ENCODE assay signal across 8 cellular contexts in the genomic region with DNA sequence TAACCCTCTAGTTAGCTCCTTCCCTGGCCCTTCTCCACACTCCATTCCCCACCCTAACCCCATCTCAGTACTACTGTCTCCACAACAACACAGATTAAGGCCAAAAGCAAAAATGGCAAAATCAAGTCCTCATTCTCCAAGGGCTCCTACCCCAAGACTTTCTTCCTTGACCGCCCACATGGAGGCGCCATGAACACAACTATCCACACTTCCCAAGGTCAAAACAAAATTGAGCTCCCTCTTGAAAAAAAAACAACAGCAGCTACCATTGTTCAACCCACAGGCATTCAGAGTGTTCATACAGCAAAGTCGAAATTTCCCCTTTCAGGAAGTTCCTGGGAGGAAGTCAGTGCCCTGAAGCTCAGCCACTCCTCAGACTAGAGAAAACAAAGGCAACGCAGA. TPM values are rescaled to one million over a fixed set of nuclear protein-coding genes. Genes with fewer than 3 reads are reported as not detected.
A peak's percentile ranks its signal among the peaks of the same experiment; 100 is the strongest.
DNase-seq lines count a peak whose midpoint lies in the region; ATAC-seq, FAIRE-seq and TF ChIP-seq lines count a peak whose summit lies in the region.

No MANE protein-coding gene starts in this region.

- no peaks in the 10 kb centered on the region for H3K9me3 Mint-ChIP-seq in activated naive CD8-positive, alpha-beta T cell treated with anti-CD3 and anti-CD28 coated beads for 36 hours

- H3K9me3 ChIP-seq in A549, result no peaks in the 10 kb centered on the region

- ATAC-seq in A549 (peak in 1 of 2 experiments; percentile 77; a peak in 4 of 6 replicates), GM18867 (IDR thresholded peaks at IDR 0.05; ENCODE audit: unreplicated experiment) (no peak), GM19395 (IDR thresholded peaks at IDR 0.05; ENCODE audit: unreplicated experiment) (no peak)

- WGBS in A549 (ENCODE audit: missing lambda C conversion rate), result 47% methylated on average over 4 of the region's 4 CpGs

- 0 out of 6 replicates have a peak overlapping the region, but pooled peaks of 1 of the 2 experiments have one; percentile 14 for H3K27ac ChIP-seq in A549

- peak overlapping the region; percentile 2 for H3K4me3 Mint-ChIP-seq in activated naive CD8-positive, alpha-beta T cell treated with anti-CD3 and anti-CD28 coated beads for 36 hours

- H3K27me3 Mint-ChIP-seq in activated naive CD8-positive, alpha-beta T cell treated with anti-CD3 and anti-CD28 coated beads for 36 hours, result no peaks in the 10 kb centered on the region

- peak overlapping the region; percentile 95 for H3K27ac Mint-ChIP-seq in activated naive CD8-positive, alpha-beta T cell treated with anti-CD3 and anti-CD28 coated beads for 36 hours

- 0 out of 3 replicates have a peak overlapping the region, but pooled peaks have one; percentile 9 for H3K4me2 ChIP-seq in A549

- intact Hi-C loops in head of caudate nucleus (cut with DNase I) (loop anchor here (2.0 to 10.0 kb wide), 2 partner anchors 58 to 238 kb away; no protein-coding TSS in a partner anchor), posterior cingulate gyrus (cut with DNase I) (loop anchor here (2.0 to 10.0 kb wide), 3 partner anchors 54 to 145 kb away; a partner anchor contains a TSS)

- peaks cover 47% of the 10 kb centered on the region for H3K4me1 ChIP-seq in A549

- CTCF ChIA-PET in A549 (lab: Yijun Ruan, JAX), result interaction anchor here (0.6 to 6.9 kb wide), 21 partner anchors 8 to 145 kb away, joined by 3 to 57 read pairs (median 4); no protein-coding TSS in a partner anchor

- TF ChIP-seq RAD21 in A549 (conservative IDR thresholded peaks at IDR 0.05 in 1 of 2, IDR thresholded peaks at IDR 0.05 in 1 of 2), result peak; percentile 66 to 68

- H3K4me3 ChIP-seq in A549, result no peak overlapping the region
- no peak overlapping the region for H3K4me3 ChIP-seq in GM12875 (ENCODE audit: low read depth, low read length)

- no peak for TF ChIP-seq POLR2A in A549 (IDR thresholded peaks at IDR 0.05; ENCODE audit: low read length)

- DNase-seq in A549 (ENCODE audit: low read depth in 1 of 2, low spot score in 1 of 2) (peak; percentile 16 to 71), RCC 7860 (ENCODE audit: low spot score) (peak; percentile 35), head of caudate nucleus (peak in 41 of 42 donors; percentile 33 to 89 (median 71)), posterior cingulate gyrus (peak in 9 of 10 donors; percentile 27 to 93 (median 61))
- DNase-seq in activated naive CD8-positive, alpha-beta T cell treated with anti-CD3 and anti-CD28 coated beads for 36 hours, result peak; percentile 36

- peaks cover 5% of the 10 kb centered on the region for H3K36me3 Mint-ChIP-seq in activated naive CD8-positive, alpha-beta T cell treated with anti-CD3 and anti-CD28 coated beads for 36 hours

- POLR2A ChIA-PET in A549 (lab: Yijun Ruan, JAX), result interaction anchor here (1.1 kb wide), 1 partner anchor 55 kb away, joined by 9 read pairs; no protein-coding TSS in a partner anchor

- no peak for FAIRE-seq in A549 (lab: Jason Lieb, UNC)
- no peak for FAIRE-seq in RCC 7860 (lab: Jason Lieb, UNC)

- TF ChIP-seq CTCF in A549 (IDR thresholded peaks at IDR 0.05) (peak; percentile 57), GM12875 (IDR thresholded peaks at IDR 0.05; ENCODE audit: borderline replicate concordance, insufficient read depth, low read depth, low read length) (0 out of 2 replicates have a peak, but pooled peaks have one; percentile 28)

- H3K4me1 Mint-ChIP-seq in activated naive CD8-positive, alpha-beta T cell treated with anti-CD3 and anti-CD28 coated beads for 36 hours, result peaks cover 53% of the 10 kb centered on the region

- no peak for TF ChIP-seq EP300 in A549 (IDR thresholded peaks at IDR 0.05)

TF ChIP-seq in A549, 52 proteins besides CTCF, POLR2A, EP300 and RAD21:
- TF ChIP-seq NR3C1 (IDR thresholded peaks at IDR 0.05), result no peak
- TF ChIP-seq, protein P1, sequence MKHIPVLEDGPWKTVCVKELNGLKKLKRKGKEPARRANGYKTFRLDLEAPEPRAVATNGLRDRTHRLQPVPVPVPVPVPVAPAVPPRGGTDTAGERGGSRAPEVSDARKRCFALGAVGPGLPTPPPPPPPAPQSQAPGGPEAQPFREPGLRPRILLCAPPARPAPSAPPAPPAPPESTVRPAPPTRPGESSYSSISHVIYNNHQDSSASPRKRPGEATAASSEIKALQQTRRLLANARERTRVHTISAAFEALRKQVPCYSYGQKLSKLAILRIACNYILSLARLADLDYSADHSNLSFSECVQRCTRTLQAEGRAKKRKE (CRISPR knock-in tag; IDR thresholded peaks at IDR 0.05; ENCODE audit: low read depth), result no peak
- peak; percentile 62 for TF ChIP-seq SMC3 (IDR thresholded peaks at IDR 0.05)
- TF ChIP-seq POLR2AphosphoS2 (conservative IDR thresholded peaks at IDR 0.05; ENCODE audit: low read length), result no peak
- no peak for TF ChIP-seq FOXS1 (CRISPR knock-in tag; IDR thresholded peaks at IDR 0.05)
- TF ChIP-seq HOXB13 (CRISPR knock-in tag; IDR thresholded peaks at IDR 0.05; ENCODE audit: low read depth), result no peak
- TF ChIP-seq, protein P2, sequence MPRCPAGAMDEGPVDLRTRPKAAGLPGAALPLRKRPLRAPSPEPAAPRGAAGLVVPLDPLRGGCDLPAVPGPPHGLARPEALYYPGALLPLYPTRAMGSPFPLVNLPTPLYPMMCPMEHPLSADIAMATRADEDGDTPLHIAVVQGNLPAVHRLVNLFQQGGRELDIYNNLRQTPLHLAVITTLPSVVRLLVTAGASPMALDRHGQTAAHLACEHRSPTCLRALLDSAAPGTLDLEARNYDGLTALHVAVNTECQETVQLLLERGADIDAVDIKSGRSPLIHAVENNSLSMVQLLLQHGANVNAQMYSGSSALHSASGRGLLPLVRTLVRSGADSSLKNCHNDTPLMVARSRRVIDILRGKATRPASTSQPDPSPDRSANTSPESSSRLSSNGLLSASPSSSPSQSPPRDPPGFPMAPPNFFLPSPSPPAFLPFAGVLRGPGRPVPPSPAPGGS (IDR thresholded peaks at IDR 0.05), result no peak
- TF ChIP-seq ZC3H11A (IDR thresholded peaks at IDR 0.05), result no peak
- no peak for TF ChIP-seq HEYL (CRISPR knock-in tag; IDR thresholded peaks at IDR 0.05)
- TF ChIP-seq JUNB (IDR thresholded peaks at IDR 0.05), result no peak
- TF ChIP-seq EHMT2 (IDR thresholded peaks at IDR 0.05; ENCODE audit: low read depth), result no peak
- TF ChIP-seq RFX5 (IDR thresholded peaks at IDR 0.05), result no peak
- no peak for TF ChIP-seq ZSCAN20 (CRISPR knock-in tag; IDR thresholded peaks at IDR 0.05)
- peak; percentile 64; the same call in 1 of the 2 replicates for TF ChIP-seq ESRRA (IDR thresholded peaks at IDR 0.05; ENCODE audit: borderline replicate concordance, low read length)
TF ChIP-seq in A549: peak in this region for 2.

RNA-seq across cellular contexts. Expression of a gene that starts 54.4 kb away (rescaled TPM):
- polyA plus RNA-seq in A549 (2011; rRNA removed) (53.7 and 60.0 TPM in 2 replicates), A549 (2017; fragmentation: RNase III; extraction: RNeasy Plus Mini Kit Qiagen cat#74134 plus additional on column Dnase treatment) (17.1 to 18.2 TPM (median 17.9 TPM) in 3 replicates)
- 6.8 and 8.2 TPM in 2 replicates for polyA plus RNA-seq in A549 (2012; cell fraction: cytosol; rRNA removed)
- polyA plus RNA-seq in A549 (2012; cell fraction: nucleus; rRNA removed), result 3.3 and 5.8 TPM in 2 replicates
- 45.7 and 46.6 TPM in 2 replicates for polyA minus RNA-seq in A549 (2011; rRNA and poly(A)+ RNA removed)
- 10 to 100 TPM; 22.4 to 22.7 TPM for total RNA-seq in activated naive CD8-positive, alpha-beta T cell treated with anti-CD3 and anti-CD28 coated beads for 36 hours
